ENCODE assay signal across 9 cellular contexts in the genomic region with DNA sequence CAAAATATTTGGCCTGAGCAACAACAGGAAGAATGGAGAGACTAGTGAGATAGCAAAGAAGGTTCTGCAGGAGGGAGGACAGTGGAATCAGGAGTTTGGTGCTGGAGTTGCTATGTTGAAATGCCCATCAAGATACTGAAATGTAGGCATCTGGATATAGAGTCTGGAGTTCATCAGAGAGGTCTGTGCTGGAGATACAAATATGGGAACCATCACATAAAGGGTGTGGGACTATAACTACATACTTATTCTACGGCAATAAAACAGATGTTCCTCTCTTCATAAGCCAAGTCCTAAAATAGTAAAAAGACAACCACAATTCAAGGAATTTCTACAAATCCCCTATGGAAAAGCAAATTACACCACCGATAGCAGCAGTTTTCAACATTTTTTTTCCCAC. TPM values are rescaled to one million over a fixed set of nuclear protein-coding genes. Genes with fewer than 3 reads are reported as not detected.
DNase-seq lines count a peak whose midpoint lies in the region; ATAC-seq, FAIRE-seq and TF ChIP-seq lines count a peak whose summit lies in the region.
"Had no signal": no experiment of that assay in that cellular context is flagged by ENCODE, and none has a peak within 500 bp of the region (broad histone marks: within the 10 kb centered on the region; RNA-seq: fewer than 3 reads in every experiment).

No MANE protein-coding gene starts in this region.

- H3K9ac ChIP-seq in PC-3 (ENCODE audit: low read length), result peak overlapping the region; percentile 93; the same call in 1 of the 2 replicates
- peak overlapping the region; percentile 33 for H3K9ac ChIP-seq in endothelial cell of umbilical vein (replicated peaks; ENCODE audit: extremely low read depth, insufficient read depth, low read length)

- CTCF ChIA-PET in PC-3 (lab: Charles Lee), result no interaction called here
- CTCF ChIA-PET in endothelial cell of umbilical vein (lab: Charles Lee), result no interaction called here
- CTCF ChIA-PET in HEK293T (lab: Yijun Ruan, JAX), result no interaction called here

- WGBS in psoas muscle, 3 donors, result 1 to 17% (median 2%) methylated on average over 2 of the region's 2 CpGs

- H3K4me1 ChIP-seq in PC-3 (ENCODE audit: insufficient read depth, low read length), result peaks cover 15% of the 10 kb centered on the region
- H3K4me1 ChIP-seq in endothelial cell of umbilical vein (ENCODE audit: control insufficient read depth, extremely low read depth, insufficient read depth, low read length), result peaks cover 16% of the 10 kb centered on the region
- peaks cover 15% of the 10 kb centered on the region for H3K4me1 ChIP-seq in psoas muscle

- H3K36me3 ChIP-seq in PC-3 (ENCODE audit: low read depth, low read length) (no peaks in the 10 kb centered on the region), endothelial cell of umbilical vein (ENCODE audit: control insufficient read depth in 2 of 2, extremely low read depth in 1 of 2, insufficient read depth in 2 of 2, low read length in 2 of 2) (no peaks in the 10 kb centered on the region), psoas muscle (ENCODE audit: insufficient read depth in 1 of 2, low read depth in 1 of 2) (no peaks in the 10 kb centered on the region)
- H3K36me3 ChIP-seq: vagina had no signal

- intact Hi-C loops in PC-3 (cut with micrococcal nuclease), result loop anchor here (2.0 to 10.0 kb wide), 2 partner anchors 61 to 351 kb away; a partner anchor contains a TSS
- intact Hi-C loops in endothelial cell of umbilical vein (cut with micrococcal nuclease), result loop anchor here (2.0 kb wide), 1 partner anchor 61 kb away; no protein-coding TSS in a partner anchor
- intact Hi-C loops in psoas muscle (cut with DNase I), result loop anchor here in 1 of 2 donors (5.0 kb wide), 1 partner anchor 86 kb away; a partner anchor contains a TSS

- TF ChIP-seq CTCF in GM12875 (IDR thresholded peaks at IDR 0.05; ENCODE audit: borderline replicate concordance, insufficient read depth, low read depth, low read length) (no peak), PC-3 (conservative IDR thresholded peaks at IDR 0.05; ENCODE audit: low read depth, low read length) (no peak), endothelial cell of umbilical vein (IDR thresholded peaks at IDR 0.05; ENCODE audit: extremely low read depth in 1 of 2, insufficient read depth in 1 of 2, low read depth in 1 of 2, low read length in 2 of 2) (no peak), psoas muscle (IDR thresholded peaks at IDR 0.05) (no peak)

- H3K79me2 ChIP-seq in PC-3 (ENCODE audit: low read length) (peaks cover 66% of the 10 kb centered on the region), endothelial cell of umbilical vein (ENCODE audit: control insufficient read depth, insufficient read depth, low read length) (peaks cover 51% of the 10 kb centered on the region)

- H4K20me1 ChIP-seq in PC-3 (ENCODE audit: low read length) (0 out of 2 replicates have a peak, but pooled peaks cover 21% of the 10 kb centered on the region), endothelial cell of umbilical vein (replicated peaks; ENCODE audit: control insufficient read depth, extremely low read depth, insufficient read depth, low read length) (no peaks in the 10 kb centered on the region)

- H3K27me3 ChIP-seq in PC-3 (ENCODE audit: low read length) (no peaks in the 10 kb centered on the region), endothelial cell of umbilical vein (ENCODE audit: control insufficient read depth in 2 of 2, insufficient read depth in 2 of 2, low read length in 2 of 2) (no peaks in the 10 kb centered on the region), psoas muscle (ENCODE audit: insufficient read depth in 3 of 3, low read length in 2 of 3) (peaks cover 0 to 6% (median 0%) of the 10 kb centered on the region in 3 donors)
- H3K27me3 ChIP-seq: vagina had no signal

- BruUV-seq in PC-3 (replicated peaks; lab: Mats Ljungman, UMichigan) (no TSS peak), endothelial cell of umbilical vein (replicated peaks; lab: Mats Ljungman, UMichigan) (no TSS peak)

- ATAC-seq in PC-3 (no peak), psoas muscle (no peak), HG02642 (IDR thresholded peaks at IDR 0.05; ENCODE audit: poor library complexity, unreplicated experiment) (no peak)

- H3K27ac ChIP-seq in PC-3 (ENCODE audit: low read length) (no peak overlapping the region), endothelial cell of umbilical vein (ENCODE audit: insufficient read depth, low read depth, low read length) (no peak overlapping the region), psoas muscle (peak overlapping the region; percentile 3)

- FAIRE-seq in endothelial cell of umbilical vein (lab: Jason Lieb, UNC), result peak; percentile 61

- dilution Hi-C loops in endothelial cell of umbilical vein (cut with MboI; ENCODE audit: extremely low pct_ligation_motif_present, low sequenced_read_pairs), result no loop called here

- H3K4me3 ChIP-seq in GM12875 (ENCODE audit: low read depth, low read length) (peak overlapping the region; percentile 15), PC-3 (ENCODE audit: low read length) (peak overlapping the region; percentile 92), endothelial cell of umbilical vein (replicated peaks in 1 of 3; ENCODE audit: insufficient read depth in 1 of 3, low read depth in 1 of 3, low read length in 3 of 3) (peak overlapping the region in 1 of 3 experiments; percentile 95), psoas muscle (peak overlapping the region; percentile 91)

- H3F3A ChIP-seq in PC-3 (ENCODE audit: low read length, unreplicated experiment), result no peaks in the 10 kb centered on the region

- no peaks in the 10 kb centered on the region for H3K9me1 ChIP-seq in endothelial cell of umbilical vein (replicated peaks; ENCODE audit: control insufficient read depth, extremely low read depth, insufficient read depth, low read length)

- H3K9me3 ChIP-seq in PC-3 (ENCODE audit: low read length) (no peaks in the 10 kb centered on the region), endothelial cell of umbilical vein (replicated peaks; ENCODE audit: control insufficient read depth, insufficient read depth, low read length) (no peaks in the 10 kb centered on the region), psoas muscle (no peaks in the 10 kb centered on the region)
- H3K9me3 ChIP-seq: vagina had no signal

- POLR2A ChIA-PET in PC-3 (lab: Charles Lee; ENCODE audit: unreplicated experiment), result no interaction called here
- POLR2A ChIA-PET in endothelial cell of umbilical vein (lab: Charles Lee), result no interaction called here
- POLR2A ChIA-PET in HEK293T (lab: Yijun Ruan, JAX), result no interaction called here

- no peak for TF ChIP-seq POLR2A in endothelial cell of umbilical vein (IDR thresholded peaks at IDR 0.05; ENCODE audit: low read depth, low read length)

- H2AFZ ChIP-seq in PC-3 (ENCODE audit: low read length) (no peak overlapping the region), endothelial cell of umbilical vein (ENCODE audit: low read depth, low read length) (no peak overlapping the region)

- H3K9me2 ChIP-seq in PC-3 (replicated peaks; ENCODE audit: low read length), result no peaks in the 10 kb centered on the region

- peak overlapping the region; percentile 78 for H3K4me2 ChIP-seq in PC-3 (ENCODE audit: low read length)
- H3K4me2 ChIP-seq in endothelial cell of umbilical vein (ENCODE audit: insufficient read depth, low read length), result peak overlapping the region; percentile 90

- DNase-seq in PC-3, result no peak
- peak; percentile 1 for DNase-seq in endothelial cell of umbilical vein (ENCODE audit: low read depth, low spot score)
- no peak for DNase-seq in psoas muscle
- no peak for DNase-seq in cerebellar cortex (ENCODE audit: low spot score)
- DNase-seq in HEK293T (ENCODE audit: extremely low spot score), result no peak
- DNase-seq: retina had no signal

TF ChIP-seq in endothelial cell of umbilical vein, 7 proteins besides CTCF, POLR2A, EP300 and RAD21 (continues in another document):
- no peak for TF ChIP-seq MYC (IDR thresholded peaks at IDR 0.05; ENCODE audit: low read depth, low read length)
- TF ChIP-seq, protein P1, sequence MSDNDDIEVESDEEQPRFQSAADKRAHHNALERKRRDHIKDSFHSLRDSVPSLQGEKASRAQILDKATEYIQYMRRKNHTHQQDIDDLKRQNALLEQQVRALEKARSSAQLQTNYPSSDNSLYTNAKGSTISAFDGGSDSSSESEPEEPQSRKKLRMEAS (IDR thresholded peaks at IDR 0.05; ENCODE audit: insufficient read depth, insufficient read length), result no peak
- no peak for TF ChIP-seq EZH2 (IDR thresholded peaks at IDR 0.05; ENCODE audit: borderline replicate concordance, low read depth, low read length, severe bottlenecking)
- no peak for TF ChIP-seq POLR2AphosphoS5 (IDR thresholded peaks at IDR 0.05; ENCODE audit: insufficient read depth, low read depth, low read length)
- TF ChIP-seq FOS (IDR thresholded peaks at IDR 0.05; ENCODE audit: borderline replicate concordance, insufficient read depth, low read length), result no peak
- no peak for TF ChIP-seq GATA2 (IDR thresholded peaks at IDR 0.05; ENCODE audit: insufficient read depth, insufficient read length, low read depth, low read length)

TF ChIP-seq in HEK293T, 16 proteins besides CTCF, POLR2A, EP300 and RAD21 (continues in another document):
- no peak for TF ChIP-seq LEF1 (IDR thresholded peaks at IDR 0.05; ENCODE audit: borderline replicate concordance)
- TF ChIP-seq, protein P2, sequence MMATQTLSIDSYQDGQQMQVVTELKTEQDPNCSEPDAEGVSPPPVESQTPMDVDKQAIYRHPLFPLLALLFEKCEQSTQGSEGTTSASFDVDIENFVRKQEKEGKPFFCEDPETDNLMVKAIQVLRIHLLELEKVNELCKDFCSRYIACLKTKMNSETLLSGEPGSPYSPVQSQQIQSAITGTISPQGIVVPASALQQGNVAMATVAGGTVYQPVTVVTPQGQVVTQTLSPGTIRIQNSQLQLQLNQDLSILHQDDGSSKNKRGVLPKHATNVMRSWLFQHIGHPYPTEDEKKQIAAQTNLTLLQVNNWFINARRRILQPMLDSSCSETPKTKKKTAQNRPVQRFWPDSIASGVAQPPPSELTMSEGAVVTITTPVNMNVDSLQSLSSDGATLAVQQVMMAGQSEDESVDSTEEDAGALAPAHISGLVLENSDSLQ (IDR thresholded peaks at IDR 0.05), result no peak
- no peak for TF ChIP-seq ELF4 (IDR thresholded peaks at IDR 0.05)
- no peak for TF ChIP-seq L3MBTL2 (conservative IDR thresholded peaks at IDR 0.05)
- no peak for TF ChIP-seq NFRKB (IDR thresholded peaks at IDR 0.05)
- TF ChIP-seq SP1 (IDR thresholded peaks at IDR 0.05), result no peak
- TF ChIP-seq FOXM1 (IDR thresholded peaks at IDR 0.05; ENCODE audit: borderline replicate concordance), result no peak

RNA-seq across cellular contexts. Expression of a gene that starts 1.7 kb away (rescaled TPM):
- total RNA-seq in PC-3 (2014; rRNA removed) (29.5 and 44.7 TPM in 2 replicates), endothelial cell of umbilical vein (55.8 and 56.4 TPM in 2 replicates), psoas muscle (10 to 100 TPM; 46.6 to 63.2 (median 55.9) TPM)
- polyA plus RNA-seq in endothelial cell of umbilical vein (21.2 and 25.6 TPM in 2 replicates), psoas muscle (10 to 100 TPM; 10.7 to 23.9 (median 14.3) TPM)
- polyA plus RNA-seq in endothelial cell of umbilical vein (2011; cell fraction: cytosol; rRNA removed), result 22.8 and 24.2 TPM in 2 replicates
- 62.3 and 79.1 TPM in 2 replicates for polyA plus RNA-seq in endothelial cell of umbilical vein (2011; cell fraction: nucleus; rRNA removed)
- polyA plus RNA-seq in endothelial cell of umbilical vein (2012), result 37.0 and 42.2 TPM in 2 replicates
- polyA minus RNA-seq in endothelial cell of umbilical vein, result 73.3 and 80.1 TPM in 2 replicates
- 24.3 TPM for polyA minus RNA-seq in endothelial cell of umbilical vein (2011; cell fraction: cytosol; rRNA and poly(A)+ RNA removed)
- 84.5 and 135 TPM in 2 replicates for polyA minus RNA-seq in endothelial cell of umbilical vein (2011; cell fraction: nucleus; rRNA and poly(A)+ RNA removed)
